Comparison of ENCODE assay signal across 19 cellular contexts in the genomic region with DNA sequence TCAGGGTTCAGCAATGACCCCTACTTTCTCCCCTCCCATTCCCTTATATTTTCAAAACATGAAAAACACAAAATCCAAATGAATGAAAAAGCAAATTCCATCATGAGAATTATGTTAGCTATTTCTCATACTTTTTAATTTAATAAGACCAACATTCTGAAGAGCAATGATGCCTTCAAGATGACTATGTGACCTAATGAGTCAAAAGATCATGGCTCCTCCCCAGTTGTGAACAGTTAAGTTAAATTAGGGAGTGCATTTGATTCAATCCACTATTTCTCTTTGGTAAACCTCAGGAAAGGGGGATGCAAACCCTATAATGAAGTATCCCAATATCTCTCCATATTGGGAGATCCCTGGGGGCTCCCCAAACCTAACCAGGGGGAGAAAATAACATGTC. TPM values are rescaled to one million over a fixed set of nuclear protein-coding genes. Genes with fewer than 3 reads are reported as not detected.
DNase-seq lines count a peak whose midpoint lies in the region; ATAC-seq and TF ChIP-seq lines count a peak whose summit lies in the region.
"Had no signal": no experiment of that assay in that cellular context is flagged by ENCODE, and none has a peak within 500 bp of the region (broad histone marks: within the 10 kb centered on the region; RNA-seq: fewer than 3 reads in every experiment).

No MANE protein-coding gene starts in this region.

- no peaks in the 10 kb centered on the region for H3K27me3 ChIP-seq in Karpas-422 (ENCODE audit: low read length)
- H3K27me3 ChIP-seq in psoas muscle (ENCODE audit: insufficient read depth in 3 of 3, low read length in 2 of 3): no peaks in the 10 kb centered on the region
- H3K27me3 ChIP-seq: colonic mucosa, hepatocyte had no signal

- H3K79me2 ChIP-seq in Karpas-422 (ENCODE audit: low read length): peaks cover 100% of the 10 kb centered on the region

- H3K9me3 Mint-ChIP-seq in activated T-cell treated with anti-CD3 and anti-CD28 coated beads, Interleukin-2, amount 50 U/mL, for 4 hours: no peaks in the 10 kb centered on the region
- H3K9me3 Mint-ChIP-seq in chondrocyte (ENCODE audit: low read depth): no peaks in the 10 kb centered on the region
- peaks cover 0 to 4% of the 10 kb centered on the region in 2 donors for H3K9me3 Mint-ChIP-seq in stimulated activated naive B cell treated with anti-CD40 and anti-IgM and Interleukin-4, amounts not matched to agents 10 μg/mL and 1 μg/mL and 100 μg/mL, for 72 hours

- peaks cover 65% of the 10 kb centered on the region for H3K4me1 ChIP-seq in Karpas-422 (ENCODE audit: low read length)
- peaks cover 61% of the 10 kb centered on the region for H3K4me1 ChIP-seq in psoas muscle

- H3K4me3 ChIP-seq in Karpas-422 (ENCODE audit: low read length) (peak overlapping the region; percentile 37; the same call in 1 of the 2 replicates), psoas muscle (no peak overlapping the region)
- H3K4me3 ChIP-seq: colonic mucosa, HAP-1, hepatocyte, SK-N-MC had no signal

- H3K4me2 ChIP-seq in Karpas-422 (ENCODE audit: low read depth, low read length, poor library complexity, severe bottlenecking): peak overlapping the region; percentile 60
- H3K4me2 ChIP-seq: hepatocyte, KMS-11 had no signal

- peak overlapping the region; percentile 66 for H3K27ac ChIP-seq in Karpas-422 (ENCODE audit: low read length)
- no peak overlapping the region for H3K27ac ChIP-seq in psoas muscle
- H3K27ac ChIP-seq: colonic mucosa, hepatocyte, KMS-11, SK-N-MC had no signal

- no peaks in the 10 kb centered on the region for H3K27me3 Mint-ChIP-seq in activated T-cell treated with anti-CD3 and anti-CD28 coated beads, Interleukin-2, amount 50 U/mL, for 4 hours (ENCODE audit: low read depth)
- no peaks in the 10 kb centered on the region for H3K27me3 Mint-ChIP-seq in chondrocyte (ENCODE audit: low read depth)
- no peaks in the 10 kb centered on the region for H3K27me3 Mint-ChIP-seq in stimulated activated naive B cell treated with anti-CD40 and anti-IgM and Interleukin-4, amounts not matched to agents 10 μg/mL and 1 μg/mL and 100 μg/mL, for 72 hours

- peaks cover 44% of the 10 kb centered on the region for H4K20me1 ChIP-seq in Karpas-422 (ENCODE audit: insufficient read depth, low read depth, low read length)

- no peak overlapping the region for H3K9ac ChIP-seq in Karpas-422 (ENCODE audit: low read length)
- H3K9ac ChIP-seq: KMS-11 had no signal

- H3K9me3 ChIP-seq in Karpas-422 (ENCODE audit: low read length) (no peaks in the 10 kb centered on the region), psoas muscle (no peaks in the 10 kb centered on the region)
- H3K9me3 ChIP-seq: colonic mucosa, HAP-1 had no signal

- intact Hi-C loops in psoas muscle (cut with DNase I): no loop called here

- DNase-seq in activated T-cell treated with anti-CD3 and anti-CD28 coated beads, Interleukin-2, amount 50 U/mL, for 4 hours: no peak
- DNase-seq in activated T-cell treated with anti-CD3 and anti-CD28 coated beads, Interleukin-2, amount 50 U/mL, for 1 hour: no peak
- DNase-seq in Karpas-422 (no peak), chondrocyte (ENCODE audit: low spot score) (no peak), cerebellar cortex (ENCODE audit: low spot score) (no peak), psoas muscle (no peak)
- no peak for DNase-seq in stimulated activated naive B cell treated with anti-CD40 and anti-IgM and Interleukin-4, amounts not matched to agents 10 μg/mL and 1 μg/mL and 100 μg/mL, for 72 hours
- no peak for DNase-seq in activated CD8-positive, alpha-beta memory T cell treated with anti-CD3 and anti-CD28 coated beads, Interleukin-2, amount 50 U/mL, for 48 hours
- DNase-seq: ACHN, amniotic stem cell, colonic mucosa, left colon, NCI-H510A, PC-3 had no signal

- H3K4me1 Mint-ChIP-seq in activated T-cell treated with anti-CD3 and anti-CD28 coated beads, Interleukin-2, amount 50 U/mL, for 4 hours (ENCODE audit: low read depth): peaks cover 83% of the 10 kb centered on the region
- H3K4me1 Mint-ChIP-seq in chondrocyte (ENCODE audit: low read depth): peaks cover 59% of the 10 kb centered on the region
- peaks cover 44 to 94% of the 10 kb centered on the region in 2 donors for H3K4me1 Mint-ChIP-seq in stimulated activated naive B cell treated with anti-CD40 and anti-IgM and Interleukin-4, amounts not matched to agents 10 μg/mL and 1 μg/mL and 100 μg/mL, for 72 hours

- no peak for ATAC-seq in activated T-cell treated with anti-CD3 and anti-CD28 coated beads, Interleukin-2, amount 50 U/mL, for 4 hours
- no peak for ATAC-seq in stimulated activated naive B cell treated with anti-CD40 and anti-IgM and Interleukin-4, amounts not matched to agents 10 μg/mL and 1 μg/mL and 100 μg/mL, for 72 hours (replicated peaks)
- no peak for ATAC-seq in psoas muscle
- ATAC-seq: esophagus mucosa, left colon, PC-3 had no signal

- no peak overlapping the region for H2AFZ ChIP-seq in Karpas-422 (ENCODE audit: low read length)
- H2AFZ ChIP-seq: hepatocyte had no signal

- no peak for TF ChIP-seq CTCF in chondrocyte (IDR thresholded peaks at IDR 0.05)
- no peak for TF ChIP-seq CTCF in psoas muscle (IDR thresholded peaks at IDR 0.05)

- peaks cover 29% of the 10 kb centered on the region for H3K36me3 Mint-ChIP-seq in activated T-cell treated with anti-CD3 and anti-CD28 coated beads, Interleukin-2, amount 50 U/mL, for 4 hours (ENCODE audit: insufficient read depth)
- H3K36me3 Mint-ChIP-seq in chondrocyte (ENCODE audit: low read depth): peaks cover 10% of the 10 kb centered on the region
- peaks cover 37 to 64% of the 10 kb centered on the region in 2 donors for H3K36me3 Mint-ChIP-seq in stimulated activated naive B cell treated with anti-CD40 and anti-IgM and Interleukin-4, amounts not matched to agents 10 μg/mL and 1 μg/mL and 100 μg/mL, for 72 hours

- no peaks in the 10 kb centered on the region for H3K9me2 ChIP-seq in Karpas-422 (replicated peaks; ENCODE audit: insufficient read depth, low read length)

- H3K27ac Mint-ChIP-seq in chondrocyte (ENCODE audit: unreplicated experiment): peak overlapping the region; percentile 24
- H3K27ac Mint-ChIP-seq in stimulated activated naive B cell treated with anti-CD40 and anti-IgM and Interleukin-4, amounts not matched to agents 10 μg/mL and 1 μg/mL and 100 μg/mL, for 72 hours: peak overlapping the region; percentile 94

- peak overlapping the region; percentile 9 for H3K4me3 Mint-ChIP-seq in activated T-cell treated with anti-CD3 and anti-CD28 coated beads, Interleukin-2, amount 50 U/mL, for 4 hours
- H3K4me3 Mint-ChIP-seq in chondrocyte (ENCODE audit: unreplicated experiment): no peak overlapping the region
- H3K4me3 Mint-ChIP-seq in stimulated activated naive B cell treated with anti-CD40 and anti-IgM and Interleukin-4, amounts not matched to agents 10 μg/mL and 1 μg/mL and 100 μg/mL, for 72 hours: peak overlapping the region; percentile 53 to 62

- H3K36me3 ChIP-seq in Karpas-422 (ENCODE audit: insufficient read depth, low read length): peaks cover 29% of the 10 kb centered on the region
- H3K36me3 ChIP-seq in psoas muscle (ENCODE audit: insufficient read depth in 1 of 2, low read depth in 1 of 2): no peaks in the 10 kb centered on the region
- H3K36me3 ChIP-seq: colonic mucosa had no signal

RNA-seq across cellular contexts. Expression of a gene that starts 36.5 kb away (rescaled TPM):
- total RNA-seq in activated T-cell treated with anti-CD3 and anti-CD28 coated beads, Interleukin-2, amount 50 U/mL, for 4 hours: 100 to 1,000 TPM; 104 to 113 (median 110) TPM
- 64.0 and 96.2 TPM in 2 replicates for total RNA-seq in Karpas-422 (2014; rRNA removed; shearing (Covaris generic); ENCODE audit: low replicate concordance)
- 105 to 110 TPM (median 108 TPM) in 3 replicates for total RNA-seq in chondrocyte
- total RNA-seq in psoas muscle: 10 to 100 TPM; 80.0 to 93.4 (median 81.7) TPM
- 10 to 100 TPM; 16.8 to 38.8 (median 21.2) TPM for polyA plus RNA-seq in psoas muscle
